9 cellular contexts compared by ENCODE assay signal in genomic region chr10:7409045-7409731, GRCh38. TPM values are rescaled to one million over a fixed set of nuclear protein-coding genes. Genes with fewer than 3 reads are reported as not detected.
DNase-seq lines count a peak whose midpoint lies in the region; ATAC-seq and TF ChIP-seq lines count a peak whose summit lies in the region.
"Had no signal": no experiment of that assay in that cellular context is flagged by ENCODE, and none has a peak within 500 bp of the region (broad histone marks: within the 10 kb centered on the region; RNA-seq: fewer than 3 reads in every experiment).

No MANE protein-coding gene starts in this region.

- H3K27me3 ChIP-seq in right atrium auricular region (no peaks in the 10 kb centered on the region), gastrocnemius medialis (no peaks in the 10 kb centered on the region)

- TF ChIP-seq CTCF in right atrium auricular region (IDR thresholded peaks at IDR 0.05) (no peak), gastrocnemius medialis (IDR thresholded peaks at IDR 0.05 in 4 of 5, conservative IDR thresholded peaks at IDR 0.05 in 1 of 5) (no peak)

- ATAC-seq in GM21529 (IDR thresholded peaks at IDR 0.05; ENCODE audit: unreplicated experiment) (peak; percentile 48), gastrocnemius medialis (peak; percentile 29 to 53)

- H3K4me1 ChIP-seq in right atrium auricular region, result peaks cover 0 to 74% of the 10 kb centered on the region in 2 donors
- H3K4me1 ChIP-seq in gastrocnemius medialis, result peaks cover 14 to 18% of the 10 kb centered on the region in 2 donors

- H3K36me3 ChIP-seq in right atrium auricular region, result no peaks in the 10 kb centered on the region
- no peaks in the 10 kb centered on the region for H3K36me3 ChIP-seq in gastrocnemius medialis
- H3K36me3 ChIP-seq: SJSA1 had no signal

- in situ Hi-C loops in gastrocnemius medialis (cut with MboI; ENCODE audit: low sequenced_read_pairs in 4 of 4), result loop anchor here in 3 of 4 donors (5.0 to 25.0 kb wide), 5 partner anchors 147 to 997 kb away; no protein-coding TSS in a partner anchor

- DNase-seq in ELF-1 (ENCODE audit: low read depth, low spot score) (peak; percentile 36), NCI-H524 treated with DMSO at 0.1 percent for 48 hours (lab: John Stamatoyannopoulos, UW) (peak; percentile 11), right atrium auricular region (ENCODE audit: low spot score) (no peak), gastrocnemius medialis (peak in 1 of 2 donors; percentile 58), AG08396 (ENCODE audit: low spot score) (no peak), NCI-H510A treated with DMSO at 0.1 percent for 48 hours (lab: John Stamatoyannopoulos, UW) (no peak)
- DNase-seq in activated effector memory CD4-positive, alpha-beta T cell treated with anti-CD3 and anti-CD28 coated beads, Interleukin-2, amount 50 U/mL, for 16 hours, result peak; percentile 80

- no peaks in the 10 kb centered on the region for H3K9me3 ChIP-seq in right atrium auricular region
- no peaks in the 10 kb centered on the region for H3K9me3 ChIP-seq in gastrocnemius medialis

- H3K27ac ChIP-seq in right atrium auricular region, result peak overlapping the region; percentile 78 to 88
- peak overlapping the region; percentile 76 to 85 (median 82) for H3K27ac ChIP-seq in gastrocnemius medialis
- H3K27ac ChIP-seq: SJSA1 had no signal

- intact Hi-C loops in gastrocnemius medialis (cut with DNase I; ENCODE audit: low total_unique reads), result loop anchor here (2.0 to 10.0 kb wide), 2 partner anchors 190 to 1004 kb away; no protein-coding TSS in a partner anchor

- H3K4me3 ChIP-seq in right atrium auricular region (peak overlapping the region; percentile 67 to 79), gastrocnemius medialis (peak overlapping the region; percentile 58 to 83 (median 73))

- peak in 1 of 2 donors; percentile 49 for TF ChIP-seq POLR2A in gastrocnemius medialis (IDR thresholded peaks at IDR 0.05)

RNA-seq across cellular contexts. Expression of gene SFMBT2, which starts 1.6 kb away (rescaled TPM):
- total RNA-seq in right atrium auricular region (1 to 10 TPM; 7.9 TPM), gastrocnemius medialis (1 to 10 TPM; 1.1 to 6.9 (median 2.1) TPM)

Comparison
In these comparisons a context has a peak if more than half of its experiments do, and no peak if none do; other contexts are left out.
1. DNase-seq: peak in ELF-1 (single experiment), NCI-H524 treated with DMSO at 0.1 percent for 48 hours (single experiment) and activated effector memory CD4-positive, alpha-beta T cell treated with anti-CD3 and anti-CD28 coated beads, Interleukin-2, amount 50 U/mL, for 16 hours (single experiment); none in right atrium auricular region (single experiment), AG08396 (single experiment) and NCI-H510A treated with DMSO at 0.1 percent for 48 hours (single experiment).